9 cellular contexts compared by ENCODE assay signal in the genomic region with DNA sequence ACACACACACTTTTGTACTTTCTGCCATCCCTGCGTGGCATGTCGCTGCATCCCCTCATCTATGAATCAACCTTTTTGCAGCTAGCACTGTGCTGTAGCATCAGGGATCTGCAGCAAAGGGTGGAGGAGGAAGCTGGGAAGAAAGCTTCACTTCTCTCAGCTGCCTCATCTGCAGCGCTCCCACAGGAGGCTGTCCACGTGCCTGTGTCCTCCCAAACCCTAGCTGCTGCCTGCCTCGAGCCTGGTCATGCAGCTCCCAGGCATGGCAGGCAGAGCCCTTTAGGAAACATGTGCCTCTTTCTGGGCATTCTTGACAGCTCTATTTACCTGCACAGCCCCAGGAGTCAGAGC.
DNase-seq lines count a peak whose midpoint lies in the region; ATAC-seq, FAIRE-seq and TF ChIP-seq lines count a peak whose summit lies in the region.
"Had no signal": no experiment of that assay in that cellular context is flagged by ENCODE, and none has a peak within 500 bp of the region (broad histone marks: within the 10 kb centered on the region; RNA-seq: fewer than 3 reads in every experiment).

No MANE protein-coding gene starts in this region.

- H3K4me3 ChIP-seq in coronary artery (peak overlapping the region; percentile 44), uterus (no peak overlapping the region)

- H3K9me3 ChIP-seq in uterus: no peaks in the 10 kb centered on the region

- intact Hi-C loops in uterus (cut with DNase I; ENCODE audit: low total_unique reads): loop anchor here (10.0 kb wide), 1 partner anchor 63 kb away; no protein-coding TSS in a partner anchor

- FAIRE-seq in frontal cortex (lab: Jason Lieb, UNC): no peak
- FAIRE-seq: colon had no signal

- no peak for ATAC-seq in HG02852 (IDR thresholded peaks at IDR 0.05; ENCODE audit: unreplicated experiment)

- H3K4me1 ChIP-seq in uterus: peaks cover 0 to 5% of the 10 kb centered on the region in 2 donors

- DNase-seq in AG08396 (ENCODE audit: low spot score) (peak; percentile 43), NCI-H226 (peak; percentile 54), coronary artery (ENCODE audit: low spot score) (peak; percentile 80), midbrain (lab: John Stamatoyannopoulos, UW) (peak; percentile 28), uterus (peak; percentile 56), frontal cortex (ENCODE audit: low spot score in 2 of 2) (no peak), SW 1271 (lab: John Stamatoyannopoulos, UW) (no peak)

- TF ChIP-seq POLR2A in uterus (IDR thresholded peaks at IDR 0.05): no peak

- H3K27ac ChIP-seq in coronary artery: peak overlapping the region; percentile 42 to 84
- H3K27ac ChIP-seq in uterus: peak overlapping the region; percentile 85 to 94

- TF ChIP-seq CTCF in coronary artery (IDR thresholded peaks at IDR 0.05): no peak
- TF ChIP-seq CTCF in uterus (IDR thresholded peaks at IDR 0.05): no peak

- H3K27me3 ChIP-seq in uterus: no peaks in the 10 kb centered on the region

- H3K36me3 ChIP-seq in uterus: no peaks in the 10 kb centered on the region

Comparison
In these comparisons a context has a peak if more than half of its experiments do, and no peak if none do; other contexts are left out.
1. DNase-seq: peak in AG08396 (single experiment), NCI-H226 (single experiment), coronary artery (single experiment), midbrain (single experiment) and uterus (2 of 2); none in frontal cortex (0 of 2) and SW 1271 (0 of 2).